ENCODE assay signal across 1 cellular context in genomic region chr12:49092086-49092815, GRCh38.
TF ChIP-seq lines count a peak whose summit lies in the region.

No MANE protein-coding gene starts in this region.

TF ChIP-seq in K562, 482 proteins besides CTCF, POLR2A, EP300 and RAD21 (continued from another document and continues in another):
- TF ChIP-seq, protein P1, sequence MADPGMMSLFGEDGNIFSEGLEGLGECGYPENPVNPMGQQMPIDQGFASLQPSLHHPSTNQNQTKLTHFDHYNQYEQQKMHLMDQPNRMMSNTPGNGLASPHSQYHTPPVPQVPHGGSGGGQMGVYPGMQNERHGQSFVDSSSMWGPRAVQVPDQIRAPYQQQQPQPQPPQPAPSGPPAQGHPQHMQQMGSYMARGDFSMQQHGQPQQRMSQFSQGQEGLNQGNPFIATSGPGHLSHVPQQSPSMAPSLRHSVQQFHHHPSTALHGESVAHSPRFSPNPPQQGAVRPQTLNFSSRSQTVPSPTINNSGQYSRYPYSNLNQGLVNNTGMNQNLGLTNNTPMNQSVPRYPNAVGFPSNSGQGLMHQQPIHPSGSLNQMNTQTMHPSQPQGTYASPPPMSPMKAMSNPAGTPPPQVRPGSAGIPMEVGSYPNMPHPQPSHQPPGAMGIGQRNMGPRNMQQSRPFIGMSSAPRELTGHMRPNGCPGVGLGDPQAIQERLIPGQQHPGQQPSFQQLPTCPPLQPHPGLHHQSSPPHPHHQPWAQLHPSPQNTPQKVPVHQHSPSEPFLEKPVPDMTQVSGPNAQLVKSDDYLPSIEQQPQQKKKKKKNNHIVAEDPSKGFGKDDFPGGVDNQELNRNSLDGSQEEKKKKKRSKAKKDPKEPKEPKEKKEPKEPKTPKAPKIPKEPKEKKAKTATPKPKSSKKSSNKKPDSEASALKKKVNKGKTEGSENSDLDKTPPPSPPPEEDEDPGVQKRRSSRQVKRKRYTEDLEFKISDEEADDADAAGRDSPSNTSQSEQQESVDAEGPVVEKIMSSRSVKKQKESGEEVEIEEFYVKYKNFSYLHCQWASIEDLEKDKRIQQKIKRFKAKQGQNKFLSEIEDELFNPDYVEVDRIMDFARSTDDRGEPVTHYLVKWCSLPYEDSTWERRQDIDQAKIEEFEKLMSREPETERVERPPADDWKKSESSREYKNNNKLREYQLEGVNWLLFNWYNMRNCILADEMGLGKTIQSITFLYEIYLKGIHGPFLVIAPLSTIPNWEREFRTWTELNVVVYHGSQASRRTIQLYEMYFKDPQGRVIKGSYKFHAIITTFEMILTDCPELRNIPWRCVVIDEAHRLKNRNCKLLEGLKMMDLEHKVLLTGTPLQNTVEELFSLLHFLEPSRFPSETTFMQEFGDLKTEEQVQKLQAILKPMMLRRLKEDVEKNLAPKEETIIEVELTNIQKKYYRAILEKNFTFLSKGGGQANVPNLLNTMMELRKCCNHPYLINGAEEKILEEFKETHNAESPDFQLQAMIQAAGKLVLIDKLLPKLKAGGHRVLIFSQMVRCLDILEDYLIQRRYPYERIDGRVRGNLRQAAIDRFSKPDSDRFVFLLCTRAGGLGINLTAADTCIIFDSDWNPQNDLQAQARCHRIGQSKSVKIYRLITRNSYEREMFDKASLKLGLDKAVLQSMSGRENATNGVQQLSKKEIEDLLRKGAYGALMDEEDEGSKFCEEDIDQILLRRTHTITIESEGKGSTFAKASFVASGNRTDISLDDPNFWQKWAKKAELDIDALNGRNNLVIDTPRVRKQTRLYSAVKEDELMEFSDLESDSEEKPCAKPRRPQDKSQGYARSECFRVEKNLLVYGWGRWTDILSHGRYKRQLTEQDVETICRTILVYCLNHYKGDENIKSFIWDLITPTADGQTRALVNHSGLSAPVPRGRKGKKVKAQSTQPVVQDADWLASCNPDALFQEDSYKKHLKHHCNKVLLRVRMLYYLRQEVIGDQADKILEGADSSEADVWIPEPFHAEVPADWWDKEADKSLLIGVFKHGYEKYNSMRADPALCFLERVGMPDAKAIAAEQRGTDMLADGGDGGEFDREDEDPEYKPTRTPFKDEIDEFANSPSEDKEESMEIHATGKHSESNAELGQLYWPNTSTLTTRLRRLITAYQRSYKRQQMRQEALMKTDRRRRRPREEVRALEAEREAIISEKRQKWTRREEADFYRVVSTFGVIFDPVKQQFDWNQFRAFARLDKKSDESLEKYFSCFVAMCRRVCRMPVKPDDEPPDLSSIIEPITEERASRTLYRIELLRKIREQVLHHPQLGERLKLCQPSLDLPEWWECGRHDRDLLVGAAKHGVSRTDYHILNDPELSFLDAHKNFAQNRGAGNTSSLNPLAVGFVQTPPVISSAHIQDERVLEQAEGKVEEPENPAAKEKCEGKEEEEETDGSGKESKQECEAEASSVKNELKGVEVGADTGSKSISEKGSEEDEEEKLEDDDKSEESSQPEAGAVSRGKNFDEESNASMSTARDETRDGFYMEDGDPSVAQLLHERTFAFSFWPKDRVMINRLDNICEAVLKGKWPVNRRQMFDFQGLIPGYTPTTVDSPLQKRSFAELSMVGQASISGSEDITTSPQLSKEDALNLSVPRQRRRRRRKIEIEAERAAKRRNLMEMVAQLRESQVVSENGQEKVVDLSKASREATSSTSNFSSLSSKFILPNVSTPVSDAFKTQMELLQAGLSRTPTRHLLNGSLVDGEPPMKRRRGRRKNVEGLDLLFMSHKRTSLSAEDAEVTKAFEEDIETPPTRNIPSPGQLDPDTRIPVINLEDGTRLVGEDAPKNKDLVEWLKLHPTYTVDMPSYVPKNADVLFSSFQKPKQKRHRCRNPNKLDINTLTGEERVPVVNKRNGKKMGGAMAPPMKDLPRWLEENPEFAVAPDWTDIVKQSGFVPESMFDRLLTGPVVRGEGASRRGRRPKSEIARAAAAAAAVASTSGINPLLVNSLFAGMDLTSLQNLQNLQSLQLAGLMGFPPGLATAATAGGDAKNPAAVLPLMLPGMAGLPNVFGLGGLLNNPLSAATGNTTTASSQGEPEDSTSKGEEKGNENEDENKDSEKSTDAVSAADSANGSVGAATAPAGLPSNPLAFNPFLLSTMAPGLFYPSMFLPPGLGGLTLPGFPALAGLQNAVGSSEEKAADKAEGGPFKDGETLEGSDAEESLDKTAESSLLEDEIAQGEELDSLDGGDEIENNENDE (IDR thresholded peaks at IDR 0.05; ENCODE audit: low read depth, low read length) = no peak
- no peak for TF ChIP-seq FOS (IDR thresholded peaks at IDR 0.05; ENCODE audit: extremely low read depth, insufficient read length)
- TF ChIP-seq ZNF79 (CRISPR knock-in tag; IDR thresholded peaks at IDR 0.05; ENCODE audit: low read depth) = no peak
- TF ChIP-seq, protein P2, sequence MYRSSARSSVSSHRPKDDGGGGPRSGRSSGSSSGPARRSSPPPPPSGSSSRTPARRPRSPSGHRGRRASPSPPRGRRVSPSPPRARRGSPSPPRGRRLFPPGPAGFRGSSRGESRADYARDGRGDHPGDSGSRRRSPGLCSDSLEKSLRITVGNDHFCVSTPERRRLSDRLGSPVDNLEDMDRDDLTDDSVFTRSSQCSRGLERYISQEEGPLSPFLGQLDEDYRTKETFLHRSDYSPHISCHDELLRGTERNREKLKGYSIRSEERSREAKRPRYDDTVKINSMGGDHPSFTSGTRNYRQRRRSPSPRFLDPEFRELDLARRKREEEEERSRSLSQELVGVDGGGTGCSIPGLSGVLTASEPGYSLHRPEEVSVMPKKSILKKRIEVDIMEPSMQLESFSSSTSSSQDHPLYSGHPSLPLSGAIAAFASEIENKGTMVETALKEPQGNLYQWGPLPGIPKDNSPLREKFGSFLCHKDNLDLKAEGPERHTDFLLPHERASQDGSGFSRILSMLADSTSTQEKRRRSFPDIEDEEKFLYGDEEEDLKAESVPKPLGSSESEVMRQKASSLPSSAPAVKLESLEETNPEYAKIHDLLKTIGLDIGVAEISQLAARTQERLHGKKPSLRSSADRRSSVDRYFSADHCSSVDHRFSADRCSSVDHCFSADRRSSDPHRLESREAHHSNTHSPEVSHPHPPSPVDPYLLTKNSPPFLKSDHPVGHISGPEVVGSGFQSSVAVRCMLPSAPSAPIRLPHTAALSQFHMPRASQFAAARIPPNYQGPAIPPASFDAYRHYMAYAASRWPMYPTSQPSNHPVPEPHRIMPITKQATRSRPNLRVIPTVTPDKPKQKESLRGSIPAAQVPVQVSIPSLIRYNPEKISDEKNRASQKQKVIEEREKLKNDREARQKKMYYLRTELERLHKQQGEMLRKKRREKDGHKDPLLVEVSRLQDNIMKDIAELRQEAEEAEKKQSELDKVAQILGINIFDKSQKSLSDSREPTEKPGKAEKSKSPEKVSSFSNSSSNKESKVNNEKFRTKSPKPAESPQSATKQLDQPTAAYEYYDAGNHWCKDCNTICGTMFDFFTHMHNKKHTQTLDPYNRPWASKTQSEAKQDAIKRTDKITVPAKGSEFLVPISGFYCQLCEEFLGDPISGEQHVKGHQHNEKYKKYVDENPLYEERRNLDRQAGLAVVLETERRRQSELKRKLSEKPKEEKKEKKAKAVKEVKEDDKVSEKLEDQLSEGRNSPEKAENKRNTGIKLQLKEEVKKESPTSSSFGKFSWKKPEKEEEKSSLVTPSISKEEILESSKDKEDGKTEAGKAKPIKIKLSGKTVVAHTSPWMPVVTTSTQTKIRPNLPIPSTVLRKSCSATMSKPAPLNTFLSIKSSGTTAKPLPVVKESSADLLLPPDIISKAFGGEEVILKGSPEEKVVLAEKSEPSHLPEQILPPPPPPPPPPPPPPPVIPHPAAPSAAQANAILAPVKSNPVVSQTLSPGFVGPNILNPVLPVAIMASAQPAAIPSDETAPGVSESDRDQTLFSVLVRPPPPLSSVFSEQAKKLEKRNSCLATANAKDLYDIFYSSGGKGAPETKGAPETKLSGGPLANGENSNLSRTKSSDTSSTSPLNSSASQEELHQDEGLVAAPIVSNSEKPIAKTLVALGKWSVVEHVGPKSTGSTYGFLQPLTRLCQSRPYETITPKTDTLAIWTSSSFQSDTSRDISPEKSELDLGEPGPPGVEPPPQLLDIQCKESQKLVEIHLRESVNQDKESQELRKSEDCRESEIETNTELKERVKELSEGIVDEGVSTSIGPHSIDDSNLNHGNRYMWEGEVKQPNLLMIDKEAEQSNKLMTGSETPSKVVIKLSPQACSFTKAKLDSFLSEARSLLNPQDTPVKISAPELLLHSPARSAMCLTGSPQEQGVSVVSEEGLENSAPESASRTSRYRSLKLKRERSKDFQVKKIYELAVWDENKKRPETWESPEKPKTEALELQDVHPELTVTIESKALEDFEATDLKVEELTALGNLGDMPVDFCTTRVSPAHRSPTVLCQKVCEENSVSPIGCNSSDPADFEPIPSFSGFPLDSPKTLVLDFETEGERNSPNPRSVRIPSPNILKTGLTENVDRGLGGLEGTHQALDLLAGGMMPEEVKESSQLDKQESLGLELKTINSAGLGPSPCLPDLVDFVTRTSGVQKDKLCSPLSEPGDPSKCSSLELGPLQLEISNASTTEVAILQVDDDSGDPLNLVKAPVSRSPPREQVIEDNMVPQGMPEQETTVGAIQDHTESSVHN (IDR thresholded peaks at IDR 0.05; ENCODE audit: borderline replicate concordance in 1 of 2, low read depth in 1 of 2) = no peak
- TF ChIP-seq E4F1 (CRISPR knock-in tag; IDR thresholded peaks at IDR 0.05; ENCODE audit: borderline replicate concordance) = no peak
- TF ChIP-seq, protein P3, sequence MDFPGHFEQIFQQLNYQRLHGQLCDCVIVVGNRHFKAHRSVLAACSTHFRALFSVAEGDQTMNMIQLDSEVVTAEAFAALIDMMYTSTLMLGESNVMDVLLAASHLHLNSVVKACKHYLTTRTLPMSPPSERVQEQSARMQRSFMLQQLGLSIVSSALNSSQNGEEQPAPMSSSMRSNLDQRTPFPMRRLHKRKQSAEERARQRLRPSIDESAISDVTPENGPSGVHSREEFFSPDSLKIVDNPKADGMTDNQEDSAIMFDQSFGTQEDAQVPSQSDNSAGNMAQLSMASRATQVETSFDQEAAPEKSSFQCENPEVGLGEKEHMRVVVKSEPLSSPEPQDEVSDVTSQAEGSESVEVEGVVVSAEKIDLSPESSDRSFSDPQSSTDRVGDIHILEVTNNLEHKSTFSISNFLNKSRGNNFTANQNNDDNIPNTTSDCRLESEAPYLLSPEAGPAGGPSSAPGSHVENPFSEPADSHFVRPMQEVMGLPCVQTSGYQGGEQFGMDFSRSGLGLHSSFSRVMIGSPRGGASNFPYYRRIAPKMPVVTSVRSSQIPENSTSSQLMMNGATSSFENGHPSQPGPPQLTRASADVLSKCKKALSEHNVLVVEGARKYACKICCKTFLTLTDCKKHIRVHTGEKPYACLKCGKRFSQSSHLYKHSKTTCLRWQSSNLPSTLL (IDR thresholded peaks at IDR 0.05) = no peak
- TF ChIP-seq, protein P4, sequence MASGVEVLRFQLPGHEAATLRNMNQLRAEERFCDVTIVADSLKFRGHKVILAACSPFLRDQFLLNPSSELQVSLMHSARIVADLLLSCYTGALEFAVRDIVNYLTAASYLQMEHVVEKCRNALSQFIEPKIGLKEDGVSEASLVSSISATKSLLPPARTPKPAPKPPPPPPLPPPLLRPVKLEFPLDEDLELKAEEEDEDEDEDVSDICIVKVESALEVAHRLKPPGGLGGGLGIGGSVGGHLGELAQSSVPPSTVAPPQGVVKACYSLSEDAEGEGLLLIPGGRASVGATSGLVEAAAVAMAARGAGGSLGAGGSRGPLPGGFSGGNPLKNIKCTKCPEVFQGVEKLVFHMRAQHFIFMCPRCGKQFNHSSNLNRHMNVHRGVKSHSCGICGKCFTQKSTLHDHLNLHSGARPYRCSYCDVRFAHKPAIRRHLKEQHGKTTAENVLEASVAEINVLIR (CRISPR knock-in tag; IDR thresholded peaks at IDR 0.05) = no peak
- TF ChIP-seq MAZ (CRISPR knock-in tag; conservative IDR thresholded peaks at IDR 0.05 in 1 of 2, IDR thresholded peaks at IDR 0.05 in 1 of 2) = peak; percentile 86 to 92
- TF ChIP-seq KAT7 (CRISPR knock-in tag; IDR thresholded peaks at IDR 0.05; ENCODE audit: borderline replicate concordance) = peak; percentile 96
- TF ChIP-seq POLR2G (IDR thresholded peaks at IDR 0.05; ENCODE audit: low read depth, low read length) = peak; percentile 82
- no peak for TF ChIP-seq ZNF354B (CRISPR knock-in tag; IDR thresholded peaks at IDR 0.05)
- no peak for TF ChIP-seq PRPF4 (IDR thresholded peaks at IDR 0.05; ENCODE audit: insufficient read depth, low read depth, low read length, poor library complexity, severe bottlenecking)
- TF ChIP-seq MTA3 (IDR thresholded peaks at IDR 0.05; ENCODE audit: borderline replicate concordance) = peak; percentile 94
- peak; percentile 74; the same call in 1 of the 2 replicates for TF ChIP-seq ZNF589 (CRISPR knock-in tag; IDR thresholded peaks at IDR 0.05; ENCODE audit: low read depth)
- TF ChIP-seq, protein P5, sequence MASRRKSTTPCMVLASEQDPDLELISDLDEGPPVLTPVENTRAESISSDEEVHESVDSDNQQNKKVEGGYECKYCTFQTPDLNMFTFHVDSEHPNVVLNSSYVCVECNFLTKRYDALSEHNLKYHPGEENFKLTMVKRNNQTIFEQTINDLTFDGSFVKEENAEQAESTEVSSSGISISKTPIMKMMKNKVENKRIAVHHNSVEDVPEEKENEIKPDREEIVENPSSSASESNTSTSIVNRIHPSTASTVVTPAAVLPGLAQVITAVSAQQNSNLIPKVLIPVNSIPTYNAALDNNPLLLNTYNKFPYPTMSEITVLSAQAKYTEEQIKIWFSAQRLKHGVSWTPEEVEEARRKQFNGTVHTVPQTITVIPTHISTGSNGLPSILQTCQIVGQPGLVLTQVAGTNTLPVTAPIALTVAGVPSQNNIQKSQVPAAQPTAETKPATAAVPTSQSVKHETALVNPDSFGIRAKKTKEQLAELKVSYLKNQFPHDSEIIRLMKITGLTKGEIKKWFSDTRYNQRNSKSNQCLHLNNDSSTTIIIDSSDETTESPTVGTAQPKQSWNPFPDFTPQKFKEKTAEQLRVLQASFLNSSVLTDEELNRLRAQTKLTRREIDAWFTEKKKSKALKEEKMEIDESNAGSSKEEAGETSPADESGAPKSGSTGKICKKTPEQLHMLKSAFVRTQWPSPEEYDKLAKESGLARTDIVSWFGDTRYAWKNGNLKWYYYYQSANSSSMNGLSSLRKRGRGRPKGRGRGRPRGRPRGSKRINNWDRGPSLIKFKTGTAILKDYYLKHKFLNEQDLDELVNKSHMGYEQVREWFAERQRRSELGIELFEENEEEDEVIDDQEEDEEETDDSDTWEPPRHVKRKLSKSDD (conservative IDR thresholded peaks at IDR 0.05; ENCODE audit: low read length) = peak; percentile 84; the same call in 1 of the 2 replicates
- TF ChIP-seq DPF2 (IDR thresholded peaks at IDR 0.05) = peak; percentile 94
- TF ChIP-seq ZFP1 (CRISPR knock-in tag; IDR thresholded peaks at IDR 0.05) = no peak
